In the genomic region with DNA sequence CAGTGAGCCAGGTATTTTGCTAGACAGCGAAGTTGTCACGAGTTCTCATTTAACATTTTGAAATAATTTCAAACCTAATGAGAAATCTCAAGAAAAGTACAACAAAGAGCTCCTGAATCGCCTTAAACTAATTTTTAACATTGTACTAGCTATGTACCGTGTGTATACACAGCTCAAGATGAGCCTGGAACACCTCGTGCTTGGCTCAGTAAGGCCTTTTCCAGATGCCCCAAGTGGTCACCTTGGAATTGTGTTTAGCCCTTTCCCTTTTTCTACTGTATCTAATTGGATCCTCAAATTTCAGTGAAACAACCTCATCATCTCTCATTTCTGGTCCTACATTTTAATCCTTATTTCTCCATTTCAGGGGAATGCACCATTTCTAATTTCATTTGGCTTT, we compare ENCODE assay signal across 20 cellular contexts.
"Had no signal": no experiment of that assay in that cellular context is flagged by ENCODE, and none has a peak within 500 bp of the region (broad histone marks: within the 10 kb centered on the region; RNA-seq: fewer than 3 reads in every experiment).

No MANE protein-coding gene starts in this region.

- FAIRE-seq: endothelial cell of umbilical vein, TTC549 had no signal

- H3K27me3 ChIP-seq: adrenal gland, esophagus squamous epithelium, tibial nerve had no signal

- H3K27ac ChIP-seq: adrenal gland, coronary artery, esophagus squamous epithelium, tibial nerve had no signal

- H3K36me3 ChIP-seq: adrenal gland, esophagus squamous epithelium, tibial nerve had no signal

- H3K4me3 ChIP-seq: adrenal gland, coronary artery, esophagus squamous epithelium, lung, tibial nerve had no signal

- DNase-seq: activated B cell treated with CpG ODN at 0.5 μM for 24 hours; activated CD4-positive, alpha-beta T cell treated with anti-CD3 and anti-CD28 coated beads for 48 hours; activated CD8-positive, alpha-beta memory T cell treated with anti-CD3 and anti-CD28 coated beads, Interleukin-2, amount 50 U/mL, for 4 hours; activated CD8-positive, alpha-beta T cell treated with anti-CD3 and anti-CD28 coated beads, Interleukin-2, amount 10 ng/mL, durations not matched to agents 7 days and 5 days; activated effector memory CD4-positive, alpha-beta T cell treated with anti-CD3 and anti-CD28 coated beads, Interleukin-2, amount 50 U/mL, for 16 hours; activated T-cell treated with anti-CD3 and anti-CD28 coated beads, Interleukin-2, amount 50 U/mL, for 48 hours; adrenal gland; caudate nucleus; esophagus squamous epithelium; glutamatergic neuron; immature natural killer cell; midbrain; stimulated activated CD4-positive, alpha-beta T cell treated with anti-CD3 and anti-CD28 coated beads, Interleukin-2, amount 100 ng/mL, for 48 hours; stimulated activated naive CD4-positive, alpha-beta T cell; T-helper 2 cell had no signal

- H3K9me3 ChIP-seq: adrenal gland, esophagus squamous epithelium, tibial nerve had no signal
